ENCODE assay signal across 9 cellular contexts in the genomic region with DNA sequence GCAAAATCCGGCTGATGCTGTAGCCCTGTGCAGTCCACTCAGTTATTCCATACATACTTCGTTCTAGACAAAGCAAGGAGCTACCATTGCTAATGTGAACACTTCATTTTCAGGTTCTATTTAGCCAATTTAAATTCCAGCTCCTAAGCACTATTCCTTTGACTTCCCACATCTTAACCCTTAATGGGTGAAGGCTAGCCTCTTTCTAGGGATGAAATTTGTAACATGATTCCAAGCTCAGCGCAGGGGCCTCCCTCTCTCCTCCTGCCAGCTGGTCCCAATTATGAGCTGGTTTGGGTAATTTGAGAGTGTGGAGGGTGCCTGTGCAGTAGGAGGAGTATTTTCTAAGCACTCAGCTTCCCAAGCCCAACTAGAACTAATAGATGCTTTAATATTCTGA. TPM values are rescaled to one million over a fixed set of nuclear protein-coding genes. Genes with fewer than 3 reads are reported as not detected.
DNase-seq lines count a peak whose midpoint lies in the region; ATAC-seq and TF ChIP-seq lines count a peak whose summit lies in the region.
"Had no signal": no experiment of that assay in that cellular context is flagged by ENCODE, and none has a peak within 500 bp of the region (broad histone marks: within the 10 kb centered on the region; RNA-seq: fewer than 3 reads in every experiment).

No MANE protein-coding gene starts in this region.

- H3K9me3 ChIP-seq in fibroblast of lung (ENCODE audit: control insufficient read depth, insufficient read depth, low read depth, low read length) = no peaks in the 10 kb centered on the region
- H3K9me3 ChIP-seq in uterus = no peaks in the 10 kb centered on the region
- H3K9me3 ChIP-seq: mucosa of descending colon had no signal

- H3K4me1 ChIP-seq in fibroblast of lung (ENCODE audit: control insufficient read depth, extremely low read depth, insufficient read depth, low read length) = peaks cover 5% of the 10 kb centered on the region
- peaks cover 0 to 4% of the 10 kb centered on the region in 2 donors for H3K4me1 ChIP-seq in uterus

- TF ChIP-seq POLR2A in uterus (IDR thresholded peaks at IDR 0.05) = no peak

- H3K36me3 ChIP-seq in fibroblast of lung (ENCODE audit: control insufficient read depth, insufficient read depth, low read length) (no peaks in the 10 kb centered on the region), uterus (no peaks in the 10 kb centered on the region)

- ATAC-seq in GM21528 (IDR thresholded peaks at IDR 0.05; ENCODE audit: low FRiP score, unreplicated experiment) = no peak
- ATAC-seq in HG02970 (IDR thresholded peaks at IDR 0.05; ENCODE audit: low FRiP score, unreplicated experiment) = no peak

- DNase-seq in NCI-H526 (lab: John Stamatoyannopoulos, UW) (peak; percentile 5 to 40), NCI-H526 treated with DMSO at 0.1 percent for 48 hours (lab: John Stamatoyannopoulos, UW) (no peak), NCI-H524 (lab: John Stamatoyannopoulos, UW) (peak; percentile 84 to 92), fibroblast of lung (ENCODE audit: low read depth in 2 of 2) (peak; percentile 82), uterus (no peak)
- DNase-seq in activated CD4-positive, alpha-beta T cell treated with anti-CD3 and anti-CD28 coated beads, Interleukin-2, amount 50 U/mL, for 1 hour = no peak

- H4K20me1 ChIP-seq in fibroblast of lung (ENCODE audit: control insufficient read depth, extremely low read depth, insufficient read depth, low read length) = no peaks in the 10 kb centered on the region

- no peak overlapping the region for H3K4me3 ChIP-seq in fibroblast of lung (replicated peaks in 1 of 4; ENCODE audit: control extremely low read depth in 1 of 4, insufficient read depth in 1 of 4, low read depth in 3 of 4, low read length in 4 of 4)
- H3K4me3 ChIP-seq in uterus = no peak overlapping the region
- H3K4me3 ChIP-seq: mucosa of descending colon had no signal

- peak overlapping the region; percentile 62 for H3K4me2 ChIP-seq in fibroblast of lung (ENCODE audit: extremely low read depth, insufficient read depth, low read length)

- no peak overlapping the region for H3K9ac ChIP-seq in fibroblast of lung (ENCODE audit: insufficient read depth, low read length)

- TF ChIP-seq CTCF in fibroblast of lung (conservative IDR thresholded peaks at IDR 0.05 in 1 of 2, IDR thresholded peaks at IDR 0.05 in 1 of 2; ENCODE audit: low read depth in 1 of 2, low read length in 2 of 2) (no peak), uterus (IDR thresholded peaks at IDR 0.05) (no peak)

- H3K27ac ChIP-seq in fibroblast of lung (ENCODE audit: insufficient read depth, low read length) (no peak overlapping the region), uterus (peak overlapping the region; percentile 2 to 69)

- H3K27me3 ChIP-seq in fibroblast of lung (ENCODE audit: control insufficient read depth, insufficient read depth, low read length) = no peaks in the 10 kb centered on the region
- no peaks in the 10 kb centered on the region for H3K27me3 ChIP-seq in uterus

- no peaks in the 10 kb centered on the region for H3K79me2 ChIP-seq in fibroblast of lung (ENCODE audit: control insufficient read depth, insufficient read depth, low read length)

- intact Hi-C loops in uterus (cut with DNase I; ENCODE audit: low total_unique reads) = no loop called here

- no peak overlapping the region for H2AFZ ChIP-seq in fibroblast of lung (ENCODE audit: low read length)

RNA-seq across cellular contexts. Expression of gene PTGFRN, which starts 53.9 kb away (rescaled TPM):
- 1.2 and 15.4 TPM in 2 replicates for total RNA-seq in fibroblast of lung
- polyA plus RNA-seq in fibroblast of lung = 0.72 and 7.5 TPM in 2 replicates
- 0.61 and 7.5 TPM in 2 replicates for polyA plus RNA-seq in fibroblast of lung (2012)
- 0.31 and 3.6 TPM in 2 replicates for polyA minus RNA-seq in fibroblast of lung (ENCODE audit: low replicate concordance)
- 100 to 1,000 TPM in 2 of 4 donors, 10 to 100 TPM in 2; 32.4 to 134 (median 88.8) TPM for total RNA-seq in uterus

Comparison
In these comparisons a context has a peak if more than half of its experiments do, and no peak if none do; other contexts are left out.
1. DNase-seq: peak in NCI-H526 (2 of 2), NCI-H524 (2 of 2) and fibroblast of lung (2 of 2); none in NCI-H526 treated with DMSO at 0.1 percent for 48 hours (single experiment), uterus (0 of 2) and activated CD4-positive, alpha-beta T cell treated with anti-CD3 and anti-CD28 coated beads, Interleukin-2, amount 50 U/mL, for 1 hour (single experiment).